In genomic region chr3:171011536-171012336, GRCh38 we compare ENCODE assay signal across 3 cellular contexts.
TF ChIP-seq lines count a peak whose summit lies in the region.

No MANE protein-coding gene starts in this region.

TF ChIP-seq in HEK293, 187 proteins besides CTCF, POLR2A, EP300 and RAD21:
- no peak for TF ChIP-seq ZFP3 (tag by site-specific recombination; IDR thresholded peaks at IDR 0.05; ENCODE audit: low read depth)
- TF ChIP-seq HIC1 (tag by site-specific recombination; IDR thresholded peaks at IDR 0.05) = no peak
- TF ChIP-seq ZNF513 (tag by site-specific recombination; IDR thresholded peaks at IDR 0.05) = peak; percentile 65

TF ChIP-seq in K562, 482 proteins besides CTCF, POLR2A, EP300 and RAD21:
- TF ChIP-seq C11orf30 (IDR thresholded peaks at IDR 0.05; ENCODE audit: low read depth) (peak; percentile 81), THRAP3 (IDR thresholded peaks at IDR 0.05; ENCODE audit: borderline replicate concordance) (no peak), GTF2A2 (tag; IDR thresholded peaks at IDR 0.05) (no peak), MAFF (IDR thresholded peaks at IDR 0.05; ENCODE audit: low read length) (peak; percentile 63), ZNF316 (IDR thresholded peaks at IDR 0.05) (peak; percentile 87), MAFG (tag; conservative IDR thresholded peaks at IDR 0.05) (peak; percentile 74)
TF ChIP-seq in K562: peak in this region for 4.

TF ChIP-seq in HepG2, 621 proteins besides CTCF, POLR2A, EP300 and RAD21:
- TF ChIP-seq SRY (CRISPR knock-in tag; IDR thresholded peaks at IDR 0.05) (no peak), MEF2D (CRISPR knock-in tag; IDR thresholded peaks at IDR 0.05) (no peak), ZNF3 (CRISPR knock-in tag; IDR thresholded peaks at IDR 0.05) (no peak), MAFK (conservative IDR thresholded peaks at IDR 0.05 in 1 of 2, IDR thresholded peaks at IDR 0.05 in 1 of 2; ENCODE audit: low read length in 2 of 2) (peak; percentile 81 to 90), ZNF333 (CRISPR knock-in tag; IDR thresholded peaks at IDR 0.05; ENCODE audit: borderline replicate concordance) (no peak), FOXO4 (CRISPR knock-in tag; conservative IDR thresholded peaks at IDR 0.05) (no peak), MAFF (IDR thresholded peaks at IDR 0.05; ENCODE audit: low read depth, low read length) (peak; percentile 89), CREB1 (IDR thresholded peaks at IDR 0.05) (peak; percentile 73), CREB1 (CRISPR knock-in tag; IDR thresholded peaks at IDR 0.05) (no peak), ZNF274 (CRISPR knock-in tag; IDR thresholded peaks at IDR 0.05) (no peak), BHLHE40 (IDR thresholded peaks at IDR 0.05; ENCODE audit: low read length) (no peak), PBX3 (CRISPR knock-in tag; IDR thresholded peaks at IDR 0.05; ENCODE audit: borderline replicate concordance) (no peak), ARHGAP35 (CRISPR knock-in tag; IDR thresholded peaks at IDR 0.05; ENCODE audit: borderline replicate concordance) (no peak), FOXA1 (IDR thresholded peaks at IDR 0.05) (no peak), FOXA1 (CRISPR knock-in tag; IDR thresholded peaks at IDR 0.05) (no peak), HIC2 (CRISPR knock-in tag; IDR thresholded peaks at IDR 0.05; ENCODE audit: low read depth) (no peak), ZNF501 (CRISPR knock-in tag; IDR thresholded peaks at IDR 0.05) (no peak), KDM5B (CRISPR knock-in tag; IDR thresholded peaks at IDR 0.05; ENCODE audit: borderline replicate concordance) (no peak), PRMT3 (CRISPR knock-in tag; IDR thresholded peaks at IDR 0.05; ENCODE audit: borderline replicate concordance, low read depth) (no peak), SKIL (CRISPR knock-in tag; IDR thresholded peaks at IDR 0.05; ENCODE audit: borderline replicate concordance) (no peak), ZNF292 (CRISPR knock-in tag; IDR thresholded peaks at IDR 0.05; ENCODE audit: borderline replicate concordance, low read depth) (no peak), NCOA5 (CRISPR knock-in tag; IDR thresholded peaks at IDR 0.05) (no peak)
TF ChIP-seq in HepG2: peak in this region for 3.
